Comparison of ENCODE assay signal across 6 cellular contexts in the genomic region with DNA sequence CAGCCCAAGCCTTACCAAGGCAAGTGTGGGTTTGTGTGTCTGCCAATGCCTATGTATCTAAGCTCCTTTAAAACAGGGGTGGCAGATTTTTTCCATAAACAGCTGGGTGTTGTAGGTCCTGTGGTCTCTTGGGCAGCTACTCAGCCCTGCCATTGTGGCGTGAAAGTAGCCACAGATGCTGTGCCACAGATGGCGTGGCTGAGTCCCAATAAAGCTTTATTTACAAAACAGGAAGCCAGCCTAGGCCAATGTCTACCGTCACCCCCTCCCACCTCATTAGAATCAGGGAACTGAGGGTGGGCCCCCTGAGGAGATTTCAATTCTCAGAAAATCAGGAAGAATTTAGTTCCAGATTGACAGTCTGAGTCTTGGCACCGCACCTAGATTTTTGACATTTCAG.
"Had no signal": no experiment of that assay in that cellular context is flagged by ENCODE, and none has a peak within 500 bp of the region (broad histone marks: within the 10 kb centered on the region; RNA-seq: fewer than 3 reads in every experiment).

No MANE protein-coding gene starts in this region.

- DNase-seq: HFFc6, IMR-90, KBM-7 had no signal

- ATAC-seq: HCT116 had no signal

- H3K4me1 ChIP-seq: HAP-1 had no signal

- H3K9me3 ChIP-seq: HAP-1 had no signal

- H3K36me3 ChIP-seq: HAP-1 had no signal

- H3K4me3 ChIP-seq: GM23338, HAP-1 had no signal
